6 cellular contexts compared by ENCODE assay signal in genomic region chr16:57746316-57746715, GRCh38. TPM values are rescaled to one million over a fixed set of nuclear protein-coding genes. Genes with fewer than 3 reads are reported as not detected.
"Had no signal": no experiment of that assay in that cellular context is flagged by ENCODE, and none has a peak within 500 bp of the region (broad histone marks: within the 10 kb centered on the region; RNA-seq: fewer than 3 reads in every experiment).

No MANE protein-coding gene starts in this region.

RNA-seq across cellular contexts. Expression of gene DRC7, which starts 51.7 kb away (rescaled TPM):
- total RNA-seq: LHCN-M2, MCF 10A, NCI-H460, Right ventricle myocardium inferior, RPMI7951, SJSA1 had no signal
